In the genomic region with DNA sequence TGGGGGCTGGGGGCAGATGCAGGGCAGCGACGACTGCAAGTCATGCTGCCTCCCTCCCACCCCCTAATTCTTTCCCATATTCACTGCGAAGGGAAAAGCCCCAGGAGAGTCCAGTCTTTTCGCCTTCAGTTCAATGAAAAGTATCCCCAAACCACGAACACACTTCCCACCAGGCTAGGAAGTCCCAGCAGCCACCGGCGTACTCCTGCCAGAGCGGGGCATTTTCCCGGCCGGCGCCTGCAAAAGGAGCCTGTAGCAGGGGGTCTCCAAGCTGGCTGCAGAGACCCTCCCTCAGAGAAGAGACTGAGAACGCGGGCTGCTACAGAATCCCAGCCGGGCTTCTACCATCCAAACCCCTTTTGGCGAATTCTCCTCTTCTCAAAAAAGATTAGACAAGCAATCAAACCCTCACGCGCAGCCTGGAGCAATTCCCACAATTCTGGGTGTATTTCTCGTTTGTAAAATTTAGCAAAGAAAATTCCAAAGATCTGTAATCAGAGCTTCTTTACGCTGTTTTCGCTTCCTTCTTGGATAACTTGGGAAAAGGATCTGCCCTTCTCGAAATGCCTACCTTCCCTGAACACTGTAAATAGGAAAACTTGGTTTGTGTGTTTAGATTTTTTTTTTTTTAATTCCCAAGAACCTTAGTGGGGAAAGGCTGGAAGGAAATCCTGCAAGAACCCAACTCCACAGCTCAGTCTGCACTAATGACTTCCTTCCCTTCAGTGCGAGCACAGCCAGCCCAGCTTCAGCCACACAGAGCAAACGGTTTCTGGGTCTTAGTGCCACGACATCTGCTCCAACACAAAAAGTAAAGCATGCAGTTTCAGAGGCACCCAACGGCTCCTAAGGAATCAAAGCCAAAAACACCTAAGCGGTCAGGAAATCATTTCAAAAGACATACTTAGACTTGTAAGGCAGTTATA, we compare ENCODE assay signal across 8 cellular contexts.
A peak's percentile ranks its signal among the peaks of the same experiment; 100 is the strongest.
DNase-seq lines count a peak whose midpoint lies in the region; ATAC-seq and FAIRE-seq lines count a peak whose summit lies in the region.

No MANE protein-coding gene starts in this region.

- DNase-seq in DMS114 treated with DMSO at 0.1 percent for 48 hours (lab: John Stamatoyannopoulos, UW; ENCODE audit: unreplicated experiment): peak; percentile 34
- peak; percentile 25 for DNase-seq in NCI-H2227 treated with DMSO at 0.1 percent for 48 hours (lab: John Stamatoyannopoulos, UW)
- peak; percentile 76 for DNase-seq in globus pallidus (ENCODE audit: low spot score)
- DNase-seq in naive thymus-derived CD8-positive, alpha-beta T cell: peak; percentile 11 to 72 (median 29)
- peak; percentile 86 for DNase-seq in urothelium cell line (ENCODE audit: low spot score)

- no peaks in the 10 kb centered on the region for H3K36me3 Mint-ChIP-seq in activated naive CD8-positive, alpha-beta T cell
- H3K36me3 Mint-ChIP-seq in naive thymus-derived CD8-positive, alpha-beta T cell: no peaks in the 10 kb centered on the region

- no peaks in the 10 kb centered on the region for H3K27me3 Mint-ChIP-seq in activated naive CD8-positive, alpha-beta T cell
- H3K27me3 Mint-ChIP-seq in naive thymus-derived CD8-positive, alpha-beta T cell: peaks cover 0 to 8% (median 0%) of the 10 kb centered on the region in 5 donors

- peak; percentile 73 for FAIRE-seq in urothelium cell line (lab: Jason Lieb, UNC)

- peak; percentile 47 to 61 for ATAC-seq in naive thymus-derived CD8-positive, alpha-beta T cell
- ATAC-seq in HG03135 (IDR thresholded peaks at IDR 0.05; ENCODE audit: unreplicated experiment) (no peak), GM21390 (IDR thresholded peaks at IDR 0.05; ENCODE audit: unreplicated experiment) (no peak)

- H3K9me3 Mint-ChIP-seq in activated naive CD8-positive, alpha-beta T cell (ENCODE audit: low read depth): no peaks in the 10 kb centered on the region
- H3K9me3 Mint-ChIP-seq in naive thymus-derived CD8-positive, alpha-beta T cell: no peaks in the 10 kb centered on the region

- H3K4me1 Mint-ChIP-seq in activated naive CD8-positive, alpha-beta T cell (ENCODE audit: low read depth): peaks cover 24% of the 10 kb centered on the region
- peaks cover 12 to 20% (median 17%) of the 10 kb centered on the region in 4 donors for H3K4me1 Mint-ChIP-seq in naive thymus-derived CD8-positive, alpha-beta T cell

- POLR2A ChIA-PET in naive thymus-derived CD8-positive, alpha-beta T cell (lab: Charles Lee): interaction anchor here (0.5 to 2.5 kb wide), 2 partner anchors 524 to 838 kb away, joined by 3 to 6 read pairs; partner anchors contain the start of gene PITPNB

- H3K27ac Mint-ChIP-seq in activated naive CD8-positive, alpha-beta T cell: peak overlapping the region; percentile 76
- H3K27ac Mint-ChIP-seq in naive thymus-derived CD8-positive, alpha-beta T cell: peak overlapping the region; percentile 67 to 93 (median 84)

- peak overlapping the region; percentile 91 for H3K4me3 Mint-ChIP-seq in activated naive CD8-positive, alpha-beta T cell
- peak overlapping the region; percentile 89 to 97 (median 93) for H3K4me3 Mint-ChIP-seq in naive thymus-derived CD8-positive, alpha-beta T cell

Comparison
In these comparisons a context has a peak if more than half of its experiments do, and no peak if none do; other contexts are left out.
1. DNase-seq: peak in every context shown above with its lines; median percentile 86 in urothelium cell line; 76 in globus pallidus; 34 in DMS114 treated with DMSO at 0.1 percent for 48 hours; 29 in naive thymus-derived CD8-positive, alpha-beta T cell; 25 in NCI-H2227 treated with DMSO at 0.1 percent for 48 hours.
2. ATAC-seq: peak in naive thymus-derived CD8-positive, alpha-beta T cell (2 of 2); none in HG03135 (single experiment) and GM21390 (single experiment).